In genomic region chr10:80453715-80454525, GRCh38 we compare ENCODE assay signal across 1 cellular context.
TF ChIP-seq lines count a peak whose summit lies in the region.

Gene TSPAN14, plus strand, starts transcription at chr10:80454310. Its CDS starts 34,924 bp downstream, at chr10:80489234.

TF ChIP-seq in K562, 482 proteins besides CTCF, POLR2A, EP300 and RAD21 (continued from another document and continues in another):
- TF ChIP-seq ZNF518B (CRISPR knock-in tag; IDR thresholded peaks at IDR 0.05), result no peak
- no peak for TF ChIP-seq CHD7 (IDR thresholded peaks at IDR 0.05; ENCODE audit: low read depth, low read length)
- no peak for TF ChIP-seq CEBPG (CRISPR knock-in tag; IDR thresholded peaks at IDR 0.05)
- no peak for TF ChIP-seq CEBPG (tag; conservative IDR thresholded peaks at IDR 0.05 in 1 of 2, IDR thresholded peaks at IDR 0.05 in 1 of 2)
- TF ChIP-seq RCOR1 (IDR thresholded peaks at IDR 0.05; ENCODE audit: borderline replicate concordance in 1 of 2, low read depth in 2 of 2, low read length in 2 of 2), result 0 out of 4 replicates have a peak, but pooled peaks of 1 of the 2 experiments have one; percentile 21
- TF ChIP-seq PCBP2 (IDR thresholded peaks at IDR 0.05; ENCODE audit: low read depth, low read length, poor library complexity, severe bottlenecking), result no peak
- no peak for TF ChIP-seq ZEB2 (IDR thresholded peaks at IDR 0.05)
- TF ChIP-seq NCOA6 (IDR thresholded peaks at IDR 0.05), result no peak
- no peak for TF ChIP-seq PATZ1 (CRISPR knock-in tag; IDR thresholded peaks at IDR 0.05; ENCODE audit: borderline replicate concordance)
- TF ChIP-seq KDM5B (IDR thresholded peaks at IDR 0.05; ENCODE audit: insufficient replicate concordance, low read depth, low read length), result peak; percentile 82
- no peak for TF ChIP-seq TCF15 (CRISPR knock-in tag; IDR thresholded peaks at IDR 0.05)
- TF ChIP-seq HDAC1 (IDR thresholded peaks at IDR 0.05), result no peak
- TF ChIP-seq FOS (IDR thresholded peaks at IDR 0.05; ENCODE audit: extremely low read depth, insufficient read length), result no peak
- no peak for TF ChIP-seq ZFP91 (CRISPR knock-in tag; IDR thresholded peaks at IDR 0.05)
- TF ChIP-seq CSDE1 (IDR thresholded peaks at IDR 0.05), result no peak
- peak; percentile 57 for TF ChIP-seq GMEB1 (CRISPR knock-in tag; IDR thresholded peaks at IDR 0.05)
- TF ChIP-seq ZNF830 (CRISPR knock-in tag; IDR thresholded peaks at IDR 0.05), result 0 out of 2 replicates have a peak, but pooled peaks have one; percentile 41
- TF ChIP-seq TEAD4 (IDR thresholded peaks at IDR 0.05; ENCODE audit: low read length), result no peak
- TF ChIP-seq TEAD4 (CRISPR knock-in tag; IDR thresholded peaks at IDR 0.05; ENCODE audit: borderline replicate concordance), result no peak
- no peak for TF ChIP-seq TFAP4 (CRISPR knock-in tag; IDR thresholded peaks at IDR 0.05; ENCODE audit: borderline replicate concordance)
- TF ChIP-seq SUPT5H (IDR thresholded peaks at IDR 0.05), result peak; percentile 13; the same call in 1 of the 2 replicates
- no peak for TF ChIP-seq CBX3 (IDR thresholded peaks at IDR 0.05; ENCODE audit: borderline replicate concordance in 1 of 2, low read length in 2 of 2)
- TF ChIP-seq MTA2 (IDR thresholded peaks at IDR 0.05; ENCODE audit: low read depth), result no peak
- TF ChIP-seq IFI16 (CRISPR knock-in tag; IDR thresholded peaks at IDR 0.05), result no peak
- TF ChIP-seq ZNF384 (IDR thresholded peaks at IDR 0.05; ENCODE audit: low read depth, low read length), result no peak
- peak; percentile 14 to 30; a peak in 3 of 4 replicates for TF ChIP-seq MAZ (CRISPR knock-in tag; conservative IDR thresholded peaks at IDR 0.05 in 1 of 2, IDR thresholded peaks at IDR 0.05 in 1 of 2)
- no peak for TF ChIP-seq CBX8 (IDR thresholded peaks at IDR 0.05; ENCODE audit: borderline replicate concordance, extremely low read depth, low read depth, low read length, poor library complexity, severe bottlenecking)
- no peak for TF ChIP-seq ZNF354B (CRISPR knock-in tag; IDR thresholded peaks at IDR 0.05)
- no peak for TF ChIP-seq RBM34 (IDR thresholded peaks at IDR 0.05; ENCODE audit: borderline replicate concordance, insufficient read depth, low read length)
- no peak for TF ChIP-seq ETV5 (CRISPR knock-in tag; IDR thresholded peaks at IDR 0.05; ENCODE audit: low read depth)
- no peak for TF ChIP-seq USF1 (CRISPR knock-in tag; IDR thresholded peaks at IDR 0.05)
- TF ChIP-seq CAMTA2 (CRISPR knock-in tag; conservative IDR thresholded peaks at IDR 0.05), result no peak
- TF ChIP-seq HDGF (IDR thresholded peaks at IDR 0.05), result no peak
- TF ChIP-seq ID3 (CRISPR knock-in tag; IDR thresholded peaks at IDR 0.05), result no peak
- 0 out of 2 replicates have a peak, but pooled peaks have one; percentile 31 for TF ChIP-seq ID3 (tag; IDR thresholded peaks at IDR 0.05)
- no peak for TF ChIP-seq ZNF707 (CRISPR knock-in tag; conservative IDR thresholded peaks at IDR 0.05)
- no peak for TF ChIP-seq GABPB2 (CRISPR knock-in tag; conservative IDR thresholded peaks at IDR 0.05)
- 0 out of 2 replicates have a peak, but pooled peaks have one; percentile 23 for TF ChIP-seq SMARCA4 (IDR thresholded peaks at IDR 0.05)
- no peak for TF ChIP-seq ZNF165 (CRISPR knock-in tag; IDR thresholded peaks at IDR 0.05; ENCODE audit: borderline replicate concordance)
